In the genomic region with DNA sequence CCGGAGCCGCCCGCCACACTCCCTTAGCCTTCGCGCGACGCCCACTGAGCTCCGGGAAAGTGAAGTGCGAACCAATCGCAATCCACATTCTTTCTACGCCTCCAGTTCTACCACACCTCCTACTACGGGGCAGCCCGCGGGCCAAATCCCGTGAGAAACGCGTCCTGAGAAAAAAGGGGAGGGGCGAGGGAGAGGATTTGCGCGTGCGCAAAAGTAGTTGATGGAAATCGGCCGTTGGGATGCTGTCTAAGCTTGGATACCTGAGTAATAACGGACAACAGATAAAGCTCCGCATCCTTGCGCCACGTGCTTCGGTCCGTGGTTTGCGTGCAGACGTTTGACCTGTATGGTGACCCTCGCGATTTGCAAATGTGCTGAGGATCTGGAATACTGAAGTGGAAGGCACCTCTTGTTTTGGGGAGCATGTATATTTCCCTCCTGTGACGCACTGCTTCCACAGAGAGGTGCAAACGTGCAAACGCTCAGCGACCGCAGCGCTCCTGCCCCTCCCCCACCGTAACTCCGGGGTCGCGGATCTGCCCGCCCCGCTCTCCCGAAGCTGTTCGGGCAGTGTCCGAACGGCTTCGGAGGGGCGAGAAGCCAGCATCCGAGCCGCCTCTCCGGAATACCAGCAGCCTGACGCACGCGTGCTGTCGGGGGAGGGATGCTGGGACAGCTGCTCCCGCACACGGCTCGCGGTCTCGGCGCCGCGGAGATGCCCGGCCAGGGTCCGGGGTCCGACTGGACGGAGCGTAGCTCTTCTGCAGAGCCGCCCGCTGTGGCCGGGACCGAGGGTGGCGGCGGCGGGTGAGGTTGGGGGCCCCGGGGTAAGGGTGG, we compare ENCODE assay signal across 8 cellular contexts. TPM values are rescaled to one million over a fixed set of nuclear protein-coding genes. Genes with fewer than 3 reads are reported as not detected.
DNase-seq lines count a peak whose midpoint lies in the region; ATAC-seq, FAIRE-seq and TF ChIP-seq lines count a peak whose summit lies in the region.

FAM216A (plus strand) TSS at position 634 of the 837 bp plus-strand sequence; CDS start at position 665, 31 bp downstream.
GPN3 (minus strand) TSS at position 46 of the 837 bp plus-strand sequence. CDS start 54 bp downstream, outside the sequence.

- H3K36me3 ChIP-seq in KOPT-K1 (ENCODE audit: insufficient read depth, low read length) (peaks cover 37% of the 10 kb centered on the region), esophagus muscularis mucosa (peaks cover 7 to 19% (median 17%) of the 10 kb centered on the region in 4 donors), muscle layer of duodenum (ENCODE audit: control insufficient read depth in 1 of 2, insufficient read depth in 2 of 2, low read length in 2 of 2) (peaks cover 11 to 13% of the 10 kb centered on the region in 2 donors)

- peak within 1 kb of the TSS; percentile 89 for H3K27ac Mint-ChIP-seq in activated T-cell treated with anti-CD3 and anti-CD28 coated beads, Interleukin-2, amount 50 U/mL, for 72 hours

- DNase-seq in DMS79 (lab: John Stamatoyannopoulos, UW) (peak; percentile 97), RCC 7860 (ENCODE audit: low spot score) (peak; percentile 96), esophagus muscularis mucosa (ENCODE audit: extremely low spot score) (peak; percentile 99)
- DNase-seq in activated T-cell treated with anti-CD3 and anti-CD28 coated beads, Interleukin-2, amount 50 U/mL, for 72 hours = peak; percentile 95 to 97
- DNase-seq in stimulated activated CD8-positive, alpha-beta memory T cell treated with anti-CD3 and anti-CD28 coated beads, Interleukin-7, amount 100 ng/mL, for 4 hours (ENCODE audit: low read depth in 2 of 2) = peak; percentile 89 to 95

- H3K4me3 Mint-ChIP-seq in activated T-cell treated with anti-CD3 and anti-CD28 coated beads, Interleukin-2, amount 50 U/mL, for 72 hours = peak within 1 kb of the TSS; percentile 89

- H3K9me3 Mint-ChIP-seq in activated T-cell treated with anti-CD3 and anti-CD28 coated beads, Interleukin-2, amount 50 U/mL, for 72 hours = no peaks in the 10 kb centered on the region

- H3K4me3 ChIP-seq in esophagus muscularis mucosa (peak within 1 kb of the TSS; percentile 77 to 91 (median 82)), muscle layer of duodenum (ENCODE audit: low read depth in 1 of 2, low read length in 2 of 2) (peak within 1 kb of the TSS; percentile 82 to 97)

- H3K9me3 ChIP-seq in KOPT-K1 (ENCODE audit: insufficient read depth, low read length, poor library complexity, severe bottlenecking) = no peaks in the 10 kb centered on the region
- H3K9me3 ChIP-seq in esophagus muscularis mucosa = no peaks in the 10 kb centered on the region
- H3K9me3 ChIP-seq in muscle layer of duodenum (ENCODE audit: control insufficient read depth in 1 of 2, low read length in 2 of 2) = no peaks in the 10 kb centered on the region

- H3K27ac ChIP-seq in KOPT-K1 (ENCODE audit: low read depth, low read length, poor library complexity, severe bottlenecking) (peak within 1 kb of the TSS; percentile 89), esophagus muscularis mucosa (replicated peaks in 1 of 4) (peak within 1 kb of the TSS; percentile 94 to 100 (median 96)), muscle layer of duodenum (ENCODE audit: low read length) (peak within 1 kb of the TSS; percentile 88)

- WGBS in esophagus muscularis mucosa = under 1% methylated on average over 49 of the region's 79 CpGs

- TF ChIP-seq CTCF in esophagus muscularis mucosa (IDR thresholded peaks at IDR 0.05) = peak in 1 of 3 experiments; percentile 42

- intact Hi-C loops in esophagus muscularis mucosa (cut with DNase I) = loop anchor here (2.0 to 5.0 kb wide), 2 partner anchors 34 to 134 kb away; partner anchors contain the start of genes RAD9B and VPS29

- no peaks in the 10 kb centered on the region for H3K27me3 Mint-ChIP-seq in activated T-cell treated with anti-CD3 and anti-CD28 coated beads, Interleukin-2, amount 50 U/mL, for 72 hours (ENCODE audit: low read depth)

- FAIRE-seq in RCC 7860 (lab: Jason Lieb, UNC) = peak; percentile 87

- no peak for TF ChIP-seq EP300 in esophagus muscularis mucosa (IDR thresholded peaks at IDR 0.05)

- ATAC-seq in GM21786 (IDR thresholded peaks at IDR 0.05; ENCODE audit: unreplicated experiment) = peak; percentile 69
- peak; percentile 83 to 90 for ATAC-seq in activated T-cell treated with anti-CD3 and anti-CD28 coated beads, Interleukin-2, amount 50 U/mL, for 72 hours (replicated peaks in 1 of 2)

- H3K27me3 ChIP-seq in esophagus muscularis mucosa (no peaks in the 10 kb centered on the region), muscle layer of duodenum (ENCODE audit: low read depth, low read length) (no peaks in the 10 kb centered on the region)

- peaks cover 41% of the 10 kb centered on the region for H3K4me1 Mint-ChIP-seq in activated T-cell treated with anti-CD3 and anti-CD28 coated beads, Interleukin-2, amount 50 U/mL, for 72 hours (ENCODE audit: low read depth)

- peak; percentile 56 for TF ChIP-seq POLR2A in esophagus muscularis mucosa (IDR thresholded peaks at IDR 0.05; ENCODE audit: low read depth)

- peaks cover 9 to 11% of the 10 kb centered on the region in 2 donors for H3K36me3 Mint-ChIP-seq in activated T-cell treated with anti-CD3 and anti-CD28 coated beads, Interleukin-2, amount 50 U/mL, for 72 hours (ENCODE audit: insufficient read depth in 2 of 2)

- H3K4me1 ChIP-seq in esophagus muscularis mucosa (peaks cover 16 to 36% (median 28%) of the 10 kb centered on the region in 4 donors), muscle layer of duodenum (ENCODE audit: control insufficient read depth in 1 of 2, insufficient read depth in 2 of 2, low read length in 2 of 2) (peaks cover 0 to 13% of the 10 kb centered on the region in 2 donors)

RNA-seq across cellular contexts. Expression of gene FAM216A, which starts in this region (rescaled TPM):
- total RNA-seq in activated T-cell treated with anti-CD3 and anti-CD28 coated beads, Interleukin-2, amount 50 U/mL, for 72 hours = 10 to 100 TPM; 17.5 to 23.4 TPM
- total RNA-seq in esophagus muscularis mucosa = 10 to 100 TPM in 1 of 4 donors, 1 to 10 TPM in 3; 6.2 to 10.4 (median 8.0) TPM

RNA-seq across cellular contexts. Expression of gene GPN3, which starts in this region (rescaled TPM):
- 10 to 100 TPM; 42.3 to 43.4 TPM for total RNA-seq in activated T-cell treated with anti-CD3 and anti-CD28 coated beads, Interleukin-2, amount 50 U/mL, for 72 hours
- total RNA-seq in esophagus muscularis mucosa = 10 to 100 TPM; 18.5 to 39.0 (median 25.9) TPM

Comparison
In these comparisons a context has a peak if more than half of its experiments do, and no peak if none do; other contexts are left out.
1. Peak in every context shown above with its lines: DNase-seq, ATAC-seq, H3K4me3 ChIP-seq and H3K27ac ChIP-seq.